ENCODE assay signal across 9 cellular contexts in genomic region chr5:53023969-53024368, GRCh38. TPM values are rescaled to one million over a fixed set of nuclear protein-coding genes. Genes with fewer than 3 reads are reported as not detected.
DNase-seq lines count a peak whose midpoint lies in the region; ATAC-seq, FAIRE-seq and TF ChIP-seq lines count a peak whose summit lies in the region.
"Had no signal": no experiment of that assay in that cellular context is flagged by ENCODE, and none has a peak within 500 bp of the region (broad histone marks: within the 10 kb centered on the region; RNA-seq: fewer than 3 reads in every experiment).

No MANE protein-coding gene starts in this region.

- H3K4me1 ChIP-seq in esophagus squamous epithelium = peaks cover 6 to 59% (median 37%) of the 10 kb centered on the region in 3 donors

- H3K27ac ChIP-seq in esophagus squamous epithelium = peak overlapping the region in 2 of 4 donors; percentile 51 to 59

- H3K4me3 ChIP-seq in AG04449 (ENCODE audit: low read depth, low read length) (no peak overlapping the region), bronchial epithelial cell (ENCODE audit: low read depth, low read length) (no peak overlapping the region), esophagus squamous epithelium (no peak overlapping the region)
- H3K4me3 ChIP-seq: upper lobe of left lung had no signal

- no peak for TF ChIP-seq POLR2A in esophagus squamous epithelium (IDR thresholded peaks at IDR 0.05)

- TF ChIP-seq CTCF in AG04449 (IDR thresholded peaks at IDR 0.05; ENCODE audit: insufficient read depth, low read length, missing control alignments) (no peak), bronchial epithelial cell (IDR thresholded peaks at IDR 0.05; ENCODE audit: insufficient read depth, low read length, severe bottlenecking) (no peak), esophagus squamous epithelium (IDR thresholded peaks at IDR 0.05) (no peak)

- no peaks in the 10 kb centered on the region for H3K36me3 ChIP-seq in bronchial epithelial cell (ENCODE audit: control insufficient read depth, insufficient read depth, low read length)
- no peaks in the 10 kb centered on the region for H3K36me3 ChIP-seq in esophagus squamous epithelium
- H3K36me3 ChIP-seq: upper lobe of left lung had no signal

- H3K27me3 ChIP-seq in bronchial epithelial cell (ENCODE audit: control insufficient read depth, insufficient read depth, low read length) = no peaks in the 10 kb centered on the region
- no peaks in the 10 kb centered on the region for H3K27me3 ChIP-seq in esophagus squamous epithelium
- H3K27me3 ChIP-seq: upper lobe of left lung had no signal

- CTCF ChIA-PET in AG04449 (lab: Yijun Ruan, JAX) = interaction anchor here (0.7 to 3.5 kb wide), 4 partner anchors 12 to 76 kb away, joined by 3 to 12 read pairs (median 7); no protein-coding TSS in a partner anchor

- intact Hi-C loops in esophagus squamous epithelium (cut with DNase I) = no loop called here

- ATAC-seq in GM19372 (IDR thresholded peaks at IDR 0.05; ENCODE audit: low read depth, unreplicated experiment) (peak; percentile 57), HG03439 (IDR thresholded peaks at IDR 0.05; ENCODE audit: unreplicated experiment) (peak; percentile 86)

- POLR2A ChIA-PET in AG04449 (lab: Yijun Ruan, JAX) = no interaction called here

- 11 to 24% methylated on average over 2 of the region's 2 CpGs for WGBS in esophagus squamous epithelium, 2 donors

- DNase-seq in AG04449 (ENCODE audit: low read depth, low spot score) = peak; percentile 59
- peak; percentile 92 for DNase-seq in bronchial epithelial cell (ENCODE audit: low read depth)
- no peak for DNase-seq in esophagus squamous epithelium (lab: John Stamatoyannopoulos, UW)
- DNase-seq in NCI-H2227 treated with DMSO at 0.1 percent for 48 hours (lab: John Stamatoyannopoulos, UW) = no peak
- DNase-seq in inferior parietal cortex (ENCODE audit: extremely low spot score) = no peak
- DNase-seq in NCI-H2196 (lab: John Stamatoyannopoulos, UW; ENCODE audit: unreplicated experiment) = no peak
- DNase-seq: upper lobe of left lung had no signal

- no peaks in the 10 kb centered on the region for H3K9me3 ChIP-seq in esophagus squamous epithelium
- H3K9me3 ChIP-seq: upper lobe of left lung had no signal

- no peak for FAIRE-seq in bronchial epithelial cell (lab: Jason Lieb, UNC)

RNA-seq across cellular contexts. Expression of gene ITGA2, which starts 34.8 kb away (rescaled TPM):
- 16.1 and 35.0 TPM in 2 replicates for total RNA-seq in bronchial epithelial cell
- 10 to 100 TPM; 12.0 to 28.5 (median 21.6) TPM for total RNA-seq in esophagus squamous epithelium

Comparison
In these comparisons a context has a peak if more than half of its experiments do, and no peak if none do; other contexts are left out.
1. DNase-seq: peak in AG04449 (single experiment) and bronchial epithelial cell (single experiment); none in esophagus squamous epithelium (single experiment), NCI-H2227 treated with DMSO at 0.1 percent for 48 hours (single experiment), inferior parietal cortex (single experiment) and NCI-H2196 (single experiment).